ENCODE assay signal across 11 cellular contexts in the genomic region with DNA sequence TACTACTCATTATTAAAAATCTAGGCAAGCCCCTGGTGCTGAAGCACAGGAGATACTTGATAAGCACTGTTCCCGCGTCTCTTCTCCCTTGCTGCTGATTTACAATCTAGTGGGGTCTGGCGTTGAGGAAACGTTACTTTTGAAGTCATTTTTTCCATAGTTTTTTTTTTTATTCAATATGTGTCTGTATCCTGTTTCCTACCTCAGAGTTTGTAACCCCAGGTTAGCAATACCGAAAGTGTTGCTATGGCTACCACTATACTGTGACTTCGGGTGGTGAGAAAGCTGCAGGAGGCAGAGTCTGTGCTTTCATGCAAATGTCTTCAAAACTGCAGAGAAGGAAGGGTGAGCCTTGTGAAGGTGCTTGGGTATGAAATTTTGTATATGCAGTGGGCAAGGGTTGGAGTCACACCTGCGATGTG.
A peak's percentile ranks its signal among the peaks of the same experiment; 100 is the strongest.
DNase-seq lines count a peak whose midpoint lies in the region; ATAC-seq and TF ChIP-seq lines count a peak whose summit lies in the region.
"Had no signal": no experiment of that assay in that cellular context is flagged by ENCODE, and none has a peak within 500 bp of the region (broad histone marks: within the 10 kb centered on the region; RNA-seq: fewer than 3 reads in every experiment).

No MANE protein-coding gene starts in this region.

- H3K4me3 Mint-ChIP-seq in CD8-positive, alpha-beta memory T cell: peak overlapping the region in 6 of 7 donors; percentile 7 to 61 (median 26)
- H3K4me3 Mint-ChIP-seq in T-helper 17 cell: peak overlapping the region; percentile 28
- no peak overlapping the region for H3K4me3 Mint-ChIP-seq in endodermal cell

- no peaks in the 10 kb centered on the region for H3K4me1 ChIP-seq in CD8-positive, alpha-beta memory T cell (ENCODE audit: insufficient read depth, low read length)
- peaks cover 25% of the 10 kb centered on the region for H3K4me1 ChIP-seq in endodermal cell (ENCODE audit: control insufficient read depth, insufficient read depth, low read length)
- H3K4me1 ChIP-seq: prostate gland, transverse colon had no signal

- no peak overlapping the region for H3K4me3 ChIP-seq in CD8-positive, alpha-beta memory T cell (ENCODE audit: low read length)
- H3K4me3 ChIP-seq in endodermal cell (ENCODE audit: low read length): no peak overlapping the region
- H3K4me3 ChIP-seq: prostate gland, transverse colon had no signal

- H3K27ac ChIP-seq in CD8-positive, alpha-beta memory T cell (ENCODE audit: low read depth, low read length): no peak overlapping the region
- H3K27ac ChIP-seq in endodermal cell (ENCODE audit: low read depth, low read length): no peak overlapping the region
- H3K27ac ChIP-seq: prostate gland, transverse colon had no signal

- 50 to 89% methylated on average over 1 to 7 of the region's 7 CpGs for WGBS in endodermal cell (ENCODE audit: insufficient coverage in 1 of 2, insufficient read length in 1 of 2), 2 experiments

- H3K9me3 ChIP-seq in CD8-positive, alpha-beta memory T cell (ENCODE audit: low read length): no peaks in the 10 kb centered on the region
- H3K9me3 ChIP-seq in T-helper 17 cell (ENCODE audit: control insufficient read depth, low read length, poor library complexity, severe bottlenecking): no peaks in the 10 kb centered on the region
- no peaks in the 10 kb centered on the region for H3K9me3 ChIP-seq in endodermal cell (ENCODE audit: control insufficient read depth, low read length)
- H3K9me3 ChIP-seq: prostate gland, transverse colon had no signal

- no peaks in the 10 kb centered on the region for H3K27me3 Mint-ChIP-seq in CD8-positive, alpha-beta memory T cell
- H3K27me3 Mint-ChIP-seq in T-helper 17 cell (no peaks in the 10 kb centered on the region), endodermal cell (ENCODE audit: insufficient read depth) (no peaks in the 10 kb centered on the region)
- H3K27me3 Mint-ChIP-seq: IgD-negative memory B cell had no signal

- TF ChIP-seq CTCF in endodermal cell (conservative IDR thresholded peaks at IDR 0.05): no peak

- H3K27ac Mint-ChIP-seq in CD8-positive, alpha-beta memory T cell: peak overlapping the region in 4 of 8 donors; percentile 36 to 68 (median 50)
- H3K27ac Mint-ChIP-seq in T-helper 17 cell (no peak overlapping the region), endodermal cell (no peak overlapping the region)
- H3K27ac Mint-ChIP-seq: IgD-negative memory B cell had no signal

- ATAC-seq in GM19035 (IDR thresholded peaks at IDR 0.05; ENCODE audit: unreplicated experiment) (peak; percentile 98), HG02884 (IDR thresholded peaks at IDR 0.05; ENCODE audit: unreplicated experiment) (peak; percentile 95), T-helper 17 cell (peak; percentile 70), left colon (no peak)

- no peaks in the 10 kb centered on the region for H3K36me3 ChIP-seq in CD8-positive, alpha-beta memory T cell (ENCODE audit: insufficient read depth, low read length)
- no peaks in the 10 kb centered on the region for H3K36me3 ChIP-seq in endodermal cell (ENCODE audit: control insufficient read depth, insufficient read depth, low read length)
- H3K36me3 ChIP-seq: prostate gland, transverse colon had no signal

- H3K27me3 ChIP-seq in CD8-positive, alpha-beta memory T cell (ENCODE audit: insufficient read depth, low read length, poor library complexity, severe bottlenecking): no peaks in the 10 kb centered on the region
- H3K27me3 ChIP-seq in endodermal cell (ENCODE audit: control insufficient read depth, insufficient read depth, low read length, poor library complexity, severe bottlenecking): no peaks in the 10 kb centered on the region
- H3K27me3 ChIP-seq: transverse colon had no signal

- no peak overlapping the region for H3K9ac ChIP-seq in endodermal cell (ENCODE audit: extremely low read depth, low read length, poor library complexity, severe bottlenecking)

- H3K4me1 Mint-ChIP-seq in CD8-positive, alpha-beta memory T cell: peaks cover 14 to 28% (median 28%) of the 10 kb centered on the region in 3 donors
- H3K4me1 Mint-ChIP-seq in T-helper 17 cell (peaks cover 10% of the 10 kb centered on the region), endodermal cell (peaks cover 40% of the 10 kb centered on the region)

- peak in 2 of 5 donors; percentile 11 to 45 for DNase-seq in CD8-positive, alpha-beta memory T cell
- no peak for DNase-seq in T-helper 17 cell
- no peak for DNase-seq in endodermal cell
- DNase-seq in globus pallidus (ENCODE audit: low spot score): no peak
- no peak for DNase-seq in left colon
- no peak for DNase-seq in AG08396 (ENCODE audit: low spot score)
- DNase-seq: transverse colon had no signal

- intact Hi-C loops in left colon (cut with DNase I, micrococcal nuclease): no loop called here

- CTCF ChIA-PET in CD8-positive, alpha-beta memory T cell (lab: Charles Lee): no interaction called here

- peaks cover 0 to 2% (median 0%) of the 10 kb centered on the region in 5 donors for H3K9me3 Mint-ChIP-seq in CD8-positive, alpha-beta memory T cell
- no peaks in the 10 kb centered on the region for H3K9me3 Mint-ChIP-seq in endodermal cell

- no peaks in the 10 kb centered on the region for H3K36me3 Mint-ChIP-seq in CD8-positive, alpha-beta memory T cell
- no peaks in the 10 kb centered on the region for H3K36me3 Mint-ChIP-seq in T-helper 17 cell (ENCODE audit: low read depth)
- no peaks in the 10 kb centered on the region for H3K36me3 Mint-ChIP-seq in endodermal cell (ENCODE audit: low read depth)
- H3K36me3 Mint-ChIP-seq: IgD-negative memory B cell had no signal

- POLR2A ChIA-PET in CD8-positive, alpha-beta memory T cell (lab: Charles Lee): no interaction called here
